In genomic region chr17:13544292-13544691, GRCh38 we compare ENCODE assay signal across 12 cellular contexts. TPM values are rescaled to one million over a fixed set of nuclear protein-coding genes. Genes with fewer than 3 reads are reported as not detected.
DNase-seq lines count a peak whose midpoint lies in the region; ATAC-seq and TF ChIP-seq lines count a peak whose summit lies in the region.
"Had no signal": no experiment of that assay in that cellular context is flagged by ENCODE, and none has a peak within 500 bp of the region (broad histone marks: within the 10 kb centered on the region; RNA-seq: fewer than 3 reads in every experiment).

No MANE protein-coding gene starts in this region.

- DNase-seq in AG09309 (ENCODE audit: low read depth) (peak; percentile 83), LoVo (ENCODE audit: low spot score) (peak; percentile 4), endodermal cell (peak; percentile 46), nephron progenitor cell (no peak), activated gamma-delta T cell (lab: John Stamatoyannopoulos, UW) (no peak)
- no peak for DNase-seq in effector memory CD4-positive, alpha-beta T cell
- DNase-seq: cerebellar nuclear complex, NCI-H1048, SHP77 treated with DMSO at 0.1 percent for 48 hours had no signal

- H3K4me1 ChIP-seq in endodermal cell (ENCODE audit: control insufficient read depth, insufficient read depth, low read length) = no peaks in the 10 kb centered on the region
- H3K4me1 ChIP-seq in effector memory CD4-positive, alpha-beta T cell (ENCODE audit: control insufficient read depth, insufficient read depth, low read length, poor library complexity, severe bottlenecking) = no peaks in the 10 kb centered on the region

- H3K4me3 Mint-ChIP-seq in endodermal cell (no peak overlapping the region), nephron progenitor cell (no peak overlapping the region)

- peaks cover 6% of the 10 kb centered on the region for H3K36me3 Mint-ChIP-seq in endodermal cell (ENCODE audit: low read depth)
- peaks cover 82% of the 10 kb centered on the region for H3K36me3 Mint-ChIP-seq in nephron progenitor cell (ENCODE audit: low read depth)

- no peaks in the 10 kb centered on the region for H3K36me3 ChIP-seq in endodermal cell (ENCODE audit: control insufficient read depth, insufficient read depth, low read length)
- no peaks in the 10 kb centered on the region for H3K36me3 ChIP-seq in effector memory CD4-positive, alpha-beta T cell (ENCODE audit: control insufficient read depth, insufficient read depth, low read length)

- H3K9me3 Mint-ChIP-seq in endodermal cell (peaks cover 3% of the 10 kb centered on the region), nephron progenitor cell (peaks cover 15% of the 10 kb centered on the region)

- H3K9ac ChIP-seq in endodermal cell (ENCODE audit: extremely low read depth, low read length, poor library complexity, severe bottlenecking) = no peak overlapping the region

- no peak overlapping the region for H3K4me3 ChIP-seq in AG09309 (ENCODE audit: control insufficient read depth, low read depth, low read length)
- no peak overlapping the region for H3K4me3 ChIP-seq in endodermal cell (ENCODE audit: low read length)
- no peak overlapping the region for H3K4me3 ChIP-seq in effector memory CD4-positive, alpha-beta T cell (ENCODE audit: insufficient read depth, low read depth, low read length, poor library complexity, severe bottlenecking)

- 85 to 88% methylated on average over 3 to 7 of the region's 7 CpGs for WGBS in endodermal cell (ENCODE audit: insufficient coverage in 1 of 2, insufficient read length in 1 of 2), 2 experiments

- H3K4me1 Mint-ChIP-seq in endodermal cell = no peaks in the 10 kb centered on the region
- H3K4me1 Mint-ChIP-seq in nephron progenitor cell = peaks cover 31% of the 10 kb centered on the region

- ATAC-seq in GM19328 (IDR thresholded peaks at IDR 0.05; ENCODE audit: unreplicated experiment) = no peak
- ATAC-seq in GM19351 (IDR thresholded peaks at IDR 0.05; ENCODE audit: unreplicated experiment) = no peak
- ATAC-seq: left colon had no signal

- no peaks in the 10 kb centered on the region for H3K9me3 ChIP-seq in endodermal cell (ENCODE audit: control insufficient read depth, low read length)
- no peaks in the 10 kb centered on the region for H3K9me3 ChIP-seq in effector memory CD4-positive, alpha-beta T cell (ENCODE audit: control insufficient read depth, low read length)

- H3K27ac ChIP-seq in endodermal cell (ENCODE audit: low read depth, low read length) = peak overlapping the region; percentile 32
- no peak overlapping the region for H3K27ac ChIP-seq in effector memory CD4-positive, alpha-beta T cell (ENCODE audit: insufficient read depth, low read length, poor library complexity, severe bottlenecking)

- H3K27me3 ChIP-seq in endodermal cell (ENCODE audit: control insufficient read depth, insufficient read depth, low read length, poor library complexity, severe bottlenecking) = no peaks in the 10 kb centered on the region
- no peaks in the 10 kb centered on the region for H3K27me3 ChIP-seq in effector memory CD4-positive, alpha-beta T cell (replicated peaks; ENCODE audit: control insufficient read depth, insufficient read depth, low read length, poor library complexity, severe bottlenecking)

- no peak for TF ChIP-seq CTCF in AG09309 (IDR thresholded peaks at IDR 0.05; ENCODE audit: control insufficient read depth, insufficient read depth, low read depth, low read length, missing control alignments)
- no peak for TF ChIP-seq CTCF in endodermal cell (conservative IDR thresholded peaks at IDR 0.05)
- TF ChIP-seq CTCF in nephron progenitor cell (IDR thresholded peaks at IDR 0.05) = no peak

- no peaks in the 10 kb centered on the region for H3K27me3 Mint-ChIP-seq in endodermal cell (ENCODE audit: insufficient read depth)
- H3K27me3 Mint-ChIP-seq in nephron progenitor cell (ENCODE audit: low read depth, poor library complexity) = no peaks in the 10 kb centered on the region

- H3K27ac Mint-ChIP-seq in endodermal cell (no peak overlapping the region), nephron progenitor cell (peak overlapping the region; percentile 64)

RNA-seq across cellular contexts. Expression of gene HS3ST3A1, which starts 57.4 kb away (rescaled TPM):
- 1 to 10 TPM; 1.9 to 2.4 TPM for total RNA-seq in endodermal cell
- 4.1 TPM for polyA plus RNA-seq in endodermal cell (2013, experiment 1 of 2)
- 4.3 TPM for polyA plus RNA-seq in endodermal cell (2013, experiment 2 of 2)

Comparison
In these comparisons a context has a peak if more than half of its experiments do, and no peak if none do; other contexts are left out.
1. DNase-seq: peak in AG09309 (single experiment), LoVo (single experiment) and endodermal cell (single experiment); none in nephron progenitor cell (single experiment), effector memory CD4-positive, alpha-beta T cell (0 of 3) and activated gamma-delta T cell (single experiment).